ENCODE assay signal across 8 cellular contexts in genomic region chr19:47573076-47574026, GRCh38. TPM values are rescaled to one million over a fixed set of nuclear protein-coding genes. Genes with fewer than 3 reads are reported as not detected.
A peak's percentile ranks its signal among the peaks of the same experiment; 100 is the strongest.
DNase-seq lines count a peak whose midpoint lies in the region; ATAC-seq and TF ChIP-seq lines count a peak whose summit lies in the region.

A gene with protein sequence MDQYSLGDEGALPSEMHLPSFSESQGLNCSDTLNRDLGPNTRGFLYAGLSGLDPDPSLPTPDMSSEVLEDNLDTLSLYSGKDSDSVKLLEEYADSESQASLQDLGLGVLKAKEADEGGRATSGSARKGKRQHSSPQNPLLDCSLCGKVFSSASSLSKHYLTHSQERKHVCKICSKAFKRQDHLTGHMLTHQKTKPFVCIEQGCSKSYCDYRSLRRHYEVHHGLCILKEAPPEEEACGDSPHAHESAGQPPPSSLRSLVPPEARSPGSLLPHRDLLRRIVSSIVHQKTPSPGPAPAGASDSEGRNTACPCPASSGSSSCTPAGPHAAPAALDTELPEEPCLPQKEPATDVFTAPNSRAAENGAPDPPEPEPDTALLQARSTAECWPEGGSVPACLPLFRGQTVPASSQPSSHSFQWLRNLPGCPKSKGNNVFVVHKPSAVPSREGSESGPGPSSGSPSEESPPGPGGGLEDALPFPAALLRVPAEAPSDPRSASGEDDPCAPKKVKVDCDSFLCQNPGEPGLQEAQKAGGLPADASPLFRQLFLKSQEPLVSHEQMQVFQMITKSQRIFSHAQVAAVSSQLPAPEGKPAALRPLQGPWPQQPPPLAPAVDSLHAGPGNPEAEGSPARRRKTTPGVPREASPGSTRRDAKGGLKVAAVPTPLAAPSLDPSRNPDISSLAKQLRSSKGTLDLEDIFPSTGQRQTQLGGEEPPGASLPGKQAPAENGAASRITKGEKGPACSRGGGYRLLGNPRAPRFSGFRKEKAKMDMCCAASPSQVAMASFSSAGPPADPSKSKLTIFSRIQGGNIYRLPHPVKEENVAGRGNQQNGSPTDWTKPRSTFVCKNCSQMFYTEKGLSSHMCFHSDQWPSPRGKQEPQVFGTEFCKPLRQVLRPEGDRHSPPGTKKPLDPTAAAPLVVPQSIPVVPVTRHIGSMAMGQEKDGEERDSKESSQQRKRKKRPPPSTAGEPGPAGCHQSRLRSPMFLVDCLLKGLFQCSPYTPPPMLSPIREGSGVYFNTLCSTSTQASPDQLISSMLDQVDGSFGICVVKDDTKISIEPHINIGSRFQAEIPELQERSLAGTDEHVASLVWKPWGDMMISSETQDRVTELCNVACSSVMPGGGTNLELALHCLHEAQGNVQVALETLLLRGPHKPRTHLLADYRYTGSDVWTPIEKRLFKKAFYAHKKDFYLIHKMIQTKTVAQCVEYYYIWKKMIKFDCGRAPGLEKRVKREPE (N-terminal part only) (minus strand): TSS chr19:47573148. CDS start chr19:47555856, 17,292 bp downstream.

- H3K9me3 ChIP-seq in tibial nerve: no peaks in the 10 kb centered on the region

- H3K27ac ChIP-seq in tibial nerve: peak within 1 kb of the TSS in 2 of 4 donors; percentile 36

- H3K27me3 ChIP-seq in tibial nerve: no peaks in the 10 kb centered on the region

- DNase-seq in HFF-Myc (ENCODE audit: extremely low read depth, low read depth): no peak
- DNase-seq in activated T-cell treated with anti-CD3 and anti-CD28 coated beads for 48 hours (ENCODE audit: low read depth): peak; percentile 69
- DNase-seq in fibroblast of gingiva (ENCODE audit: low read depth): peak; percentile 49
- peak; percentile 75 for DNase-seq in retina
- peak; percentile 37 to 41 for DNase-seq in tibial nerve (ENCODE audit: low spot score in 2 of 2)
- no peak for DNase-seq in NCI-H748 treated with DMSO at 0.1 percent for 48 hours (lab: John Stamatoyannopoulos, UW)
- DNase-seq in HCEC 1CT: no peak

- WGBS in tibial nerve, 2 donors: 19 to 23% methylated on average over 77 to 82 of the region's 88 CpGs

- peak in 1 of 2 donors; percentile 8 for TF ChIP-seq POLR2A in tibial nerve (IDR thresholded peaks at IDR 0.05)

- TF ChIP-seq CTCF in HFF-Myc (IDR thresholded peaks at IDR 0.05; ENCODE audit: low read depth, low read length, missing control alignments) (no peak), tibial nerve (IDR thresholded peaks at IDR 0.05) (no peak)

- ATAC-seq in HG03521 (IDR thresholded peaks at IDR 0.05; ENCODE audit: unreplicated experiment): no peak

- H3K4me1 ChIP-seq in tibial nerve: peaks cover 0 to 6% (median 0%) of the 10 kb centered on the region in 4 donors

- peak within 1 kb of the TSS; percentile 7; the same call in 1 of the 2 replicates for H3K4me3 ChIP-seq in HFF-Myc (replicated peaks; ENCODE audit: low read depth, low read length)
- peak within 1 kb of the TSS; percentile 24 to 50 (median 44) for H3K4me3 ChIP-seq in tibial nerve

- no peaks in the 10 kb centered on the region for H3K36me3 ChIP-seq in tibial nerve

- no peak for TF ChIP-seq EP300 in tibial nerve (IDR thresholded peaks at IDR 0.05)

RNA-seq across cellular contexts. Expression of the gene that starts here (rescaled TPM):
- total RNA-seq in tibial nerve: under 1 TPM in 3 of 4 donors, not detected in 1; under 0.01 to 0.90 (median 0.66) TPM

Comparison
In these comparisons a context has a peak if more than half of its experiments do, and no peak if none do; other contexts are left out.
1. Peak in DNase-seq and H3K4me3 ChIP-seq in tibial nerve; RNA of the gene not detected or under 1 TPM.
2. DNase-seq: peak in activated T-cell treated with anti-CD3 and anti-CD28 coated beads for 48 hours (single experiment), fibroblast of gingiva (single experiment) and retina (single experiment); none in HFF-Myc (single experiment), NCI-H748 treated with DMSO at 0.1 percent for 48 hours (single experiment) and HCEC 1CT (single experiment).